In the genomic region with DNA sequence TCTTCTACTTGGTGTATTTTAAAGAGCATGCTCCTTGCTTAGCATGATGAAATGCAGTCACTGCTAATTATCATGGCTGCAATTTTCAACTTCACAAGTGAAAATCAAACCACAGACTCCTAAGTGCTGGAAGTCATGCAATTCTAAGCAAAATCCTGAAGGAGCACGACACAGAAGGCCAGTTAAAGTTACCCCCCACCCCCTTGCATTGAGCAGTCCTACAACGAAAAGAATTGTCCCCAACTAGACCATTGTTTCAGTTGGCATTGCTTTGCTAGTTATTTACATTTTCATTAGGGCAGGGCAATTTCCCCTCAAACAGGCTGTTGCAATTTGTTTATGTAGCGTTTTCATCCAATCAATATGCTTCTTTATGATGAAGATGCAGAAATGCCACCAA, we compare ENCODE assay signal across 19 cellular contexts.
DNase-seq lines count a peak whose midpoint lies in the region; ATAC-seq and TF ChIP-seq lines count a peak whose summit lies in the region.
"Had no signal": no experiment of that assay in that cellular context is flagged by ENCODE, and none has a peak within 500 bp of the region (broad histone marks: within the 10 kb centered on the region; RNA-seq: fewer than 3 reads in every experiment).

No MANE protein-coding gene starts in this region.

- H3K23me2 ChIP-seq in H9 (ENCODE audit: insufficient read length, low read depth, low read length, poor library complexity, severe bottlenecking), result no peaks in the 10 kb centered on the region

- H2BK120ac ChIP-seq in H9 (ENCODE audit: low read depth, low read length, poor library complexity, severe bottlenecking) (no peak overlapping the region), neuronal stem cell (ENCODE audit: low read depth, low read length) (no peak overlapping the region)

- H2AFZ ChIP-seq in H9 (ENCODE audit: low read length) (no peak overlapping the region), neuronal stem cell (ENCODE audit: low read length) (peak overlapping the region; percentile 11)

- H2BK5ac ChIP-seq in H9 (ENCODE audit: insufficient read length, low read length) (no peak overlapping the region), neuronal stem cell (ENCODE audit: low read length) (no peak overlapping the region)

- no peaks in the 10 kb centered on the region; a peak in 1 of 5 replicates for H3K9me3 Mint-ChIP-seq in H9
- 0 out of 2 replicates have a peak, but pooled peaks cover 5% of the 10 kb centered on the region for H3K9me3 Mint-ChIP-seq in WTC11

- no peak overlapping the region for H3K56ac ChIP-seq in H9 (ENCODE audit: insufficient read length, low read depth, low read length)

- H3K4me1 Mint-ChIP-seq in H9, result peaks cover 46 to 49% of the 10 kb centered on the region in 2 experiments
- H3K4me1 Mint-ChIP-seq in WTC11, result peaks cover 49% of the 10 kb centered on the region
- H3K4me1 Mint-ChIP-seq: CD4-positive, CD25-positive, alpha-beta regulatory T cell; CD8-positive, alpha-beta memory T cell had no signal

- no peaks in the 10 kb centered on the region for H3K27me3 Mint-ChIP-seq in H9 (ENCODE audit: low read depth)
- no peaks in the 10 kb centered on the region for H3K27me3 Mint-ChIP-seq in WTC11 (ENCODE audit: low read depth)
- H3K27me3 Mint-ChIP-seq: CD4-positive, CD25-positive, alpha-beta regulatory T cell; CD8-positive, alpha-beta memory T cell had no signal

- H2BK12ac ChIP-seq in H9 (ENCODE audit: insufficient read length, low read depth, low read length), result no peak overlapping the region
- H2BK12ac ChIP-seq in neuronal stem cell (ENCODE audit: low read length), result no peak overlapping the region

- H3K4me2 ChIP-seq in H9 (ENCODE audit: insufficient read depth, insufficient read length, low read length) (no peak overlapping the region), neuronal stem cell (ENCODE audit: insufficient read depth, low read length, poor library complexity, severe bottlenecking) (no peak overlapping the region)

- H3K79me1 ChIP-seq in H9 (ENCODE audit: insufficient read depth, low read depth, low read length, poor library complexity, severe bottlenecking), result no peaks in the 10 kb centered on the region
- H3K79me1 ChIP-seq in neuronal stem cell (ENCODE audit: low read depth, low read length), result no peaks in the 10 kb centered on the region

- H3K79me2 ChIP-seq in H9 (ENCODE audit: insufficient read depth, low read length), result no peaks in the 10 kb centered on the region

- H4K20me1 ChIP-seq in H9 (ENCODE audit: control insufficient read depth, insufficient read depth, insufficient read length), result no peaks in the 10 kb centered on the region

- no peak overlapping the region for H4K8ac ChIP-seq in H9 (replicated peaks; ENCODE audit: insufficient read length, low read depth, low read length)
- H4K8ac ChIP-seq in neuronal stem cell (ENCODE audit: low read depth, low read length), result no peak overlapping the region

- H3K4me1 ChIP-seq in H9 (ENCODE audit: insufficient read depth, low read length) (peaks cover 8% of the 10 kb centered on the region; the same call in 1 of the 2 replicates), iPS-20b (ENCODE audit: insufficient read depth, low read length) (peaks cover 32% of the 10 kb centered on the region), neuronal stem cell (ENCODE audit: control insufficient read depth in 2 of 2, insufficient read depth in 1 of 2, low read depth in 1 of 2, low read length in 2 of 2) (peaks cover 0 to 2% of the 10 kb centered on the region in 2 donors), psoas muscle (no peaks in the 10 kb centered on the region)

- intact Hi-C loops in psoas muscle (cut with DNase I), result no loop called here

- H3K36me3 ChIP-seq in iPS-20b (ENCODE audit: insufficient read depth, low read depth, low read length) (no peaks in the 10 kb centered on the region), neuronal stem cell (replicated peaks in 1 of 2; ENCODE audit: control insufficient read depth in 2 of 2, insufficient read depth in 2 of 2, low read length in 2 of 2) (no peaks in the 10 kb centered on the region), psoas muscle (ENCODE audit: insufficient read depth in 1 of 2, low read depth in 1 of 2) (no peaks in the 10 kb centered on the region)
- H3K36me3 ChIP-seq: BE2C had no signal

- H3K4me3 Mint-ChIP-seq in H9, result no peak overlapping the region
- H3K4me3 Mint-ChIP-seq in WTC11, result no peak overlapping the region
- H3K4me3 Mint-ChIP-seq: CD4-positive, CD25-positive, alpha-beta regulatory T cell; CD8-positive, alpha-beta memory T cell had no signal

- no peaks in the 10 kb centered on the region for H3K27me3 ChIP-seq in H9 (ENCODE audit: insufficient read depth, low read length)
- H3K27me3 ChIP-seq in iPS-20b (ENCODE audit: insufficient read depth, low read length), result no peaks in the 10 kb centered on the region
- H3K27me3 ChIP-seq in neuronal stem cell (ENCODE audit: control insufficient read depth in 3 of 3, insufficient read depth in 3 of 3, low read depth in 1 of 3, low read length in 3 of 3), result no peaks in the 10 kb centered on the region
- H3K27me3 ChIP-seq in psoas muscle (ENCODE audit: insufficient read depth in 3 of 3, low read length in 2 of 3), result no peaks in the 10 kb centered on the region
- H3K27me3 ChIP-seq: BE2C had no signal

- no peak overlapping the region for H2BK20ac ChIP-seq in H9 (ENCODE audit: low read depth, low read length, poor library complexity, severe bottlenecking)

- no CpG with 5 or more reads among the region's 3 CpGs for WGBS in H9 (ENCODE audit: extremely low coverage, insufficient read length, low lambda C conversion rate)
- no CpG with 5 or more reads among the region's 3 CpGs for WGBS in neuronal stem cell (ENCODE audit: extremely low coverage in 2 of 2, insufficient read length in 2 of 2, insufficient replicate concordance in 1 of 2), 2 donors
- WGBS in psoas muscle, 3 donors, result 71 to 76% (median 73%) methylated on average over 3 of the region's 3 CpGs

- ATAC-seq in WTC11 (peak; percentile 55), HG02571 (IDR thresholded peaks at IDR 0.05; ENCODE audit: unreplicated experiment) (no peak), psoas muscle (no peak)
- ATAC-seq: K562 had no signal

- no peak overlapping the region; the same call in 1 of the 2 replicates for H3K14ac ChIP-seq in H9 (ENCODE audit: insufficient read depth, low read length)
- H3K14ac ChIP-seq in neuronal stem cell (ENCODE audit: low read length), result no peak overlapping the region

- TF ChIP-seq CTCF in H9 (conservative IDR thresholded peaks at IDR 0.05) (no peak), WTC11 (IDR thresholded peaks at IDR 0.05) (no peak), psoas muscle (IDR thresholded peaks at IDR 0.05) (no peak)

- H3K4ac ChIP-seq in H9 (ENCODE audit: low read depth, low read length), result no peak overlapping the region
- H3K4ac ChIP-seq in neuronal stem cell (ENCODE audit: low read length), result no peak overlapping the region

- H3K23ac ChIP-seq in H9 (ENCODE audit: insufficient read length, low read depth, low read length), result no peak overlapping the region
- H3K23ac ChIP-seq in neuronal stem cell (ENCODE audit: low read depth, low read length, poor library complexity), result no peak overlapping the region

- H2AK5ac ChIP-seq in H9 (ENCODE audit: insufficient read length, low read length) (no peak overlapping the region), neuronal stem cell (ENCODE audit: low read depth, low read length) (no peak overlapping the region)

- POLR2A ChIA-PET in WTC11 (lab: Charles Lee), result no interaction called here

- H3K36me3 Mint-ChIP-seq in H9 (ENCODE audit: insufficient read depth in 1 of 3, low read depth in 3 of 3), result no peaks in the 10 kb centered on the region; a peak in 2 of 7 replicates
- no peaks in the 10 kb centered on the region for H3K36me3 Mint-ChIP-seq in WTC11
- H3K36me3 Mint-ChIP-seq: CD4-positive, CD25-positive, alpha-beta regulatory T cell; CD8-positive, alpha-beta memory T cell had no signal

- H4K91ac ChIP-seq in H9 (ENCODE audit: insufficient read length, low read depth, low read length) (no peak overlapping the region), neuronal stem cell (ENCODE audit: low read depth, low read length, poor library complexity) (no peak overlapping the region)

- no peak overlapping the region for H3T11ph ChIP-seq in H9 (ENCODE audit: low read length)

- CTCF ChIA-PET in WTC11 (lab: Charles Lee), result no interaction called here

- H3K27ac Mint-ChIP-seq in H9 (peak overlapping the region in 2 of 3 experiments; percentile 65 to 86; a peak in 4 of 7 replicates), WTC11 (no peak overlapping the region)
- H3K27ac Mint-ChIP-seq: CD4-positive, CD25-positive, alpha-beta regulatory T cell; CD8-positive, alpha-beta memory T cell had no signal

- H3K27ac ChIP-seq in H9 (ENCODE audit: insufficient read length, low read depth, low read length), result no peak overlapping the region
- H3K27ac ChIP-seq in iPS-20b (ENCODE audit: low read length), result no peak overlapping the region
- H3K27ac ChIP-seq in neuronal stem cell (replicated peaks; ENCODE audit: low read length), result no peak overlapping the region
- no peak overlapping the region for H3K27ac ChIP-seq in psoas muscle
- H3K27ac ChIP-seq: HL-60 had no signal

- no peak overlapping the region for H3K9ac ChIP-seq in H9 (ENCODE audit: extremely low read depth, insufficient read length, low read length)
- H3K9ac ChIP-seq in iPS-20b (ENCODE audit: low read depth, low read length), result 0 out of 2 replicates have a peak overlapping the region, but pooled peaks have one; percentile 22
- no peak overlapping the region for H3K9ac ChIP-seq in neuronal stem cell (ENCODE audit: low read depth, low read length, poor library complexity)

- H2BK15ac ChIP-seq in H9 (ENCODE audit: low read depth, low read length), result no peak overlapping the region
- no peak overlapping the region for H2BK15ac ChIP-seq in neuronal stem cell (ENCODE audit: low read length)

- H3K4me3 ChIP-seq in iPS-20b (ENCODE audit: low read length) (peak overlapping the region; percentile 38; the same call in 1 of the 2 replicates), neuronal stem cell (ENCODE audit: low read length in 2 of 2) (no peak overlapping the region), psoas muscle (no peak overlapping the region)
- H3K4me3 ChIP-seq: K562 had no signal

- DNase-seq in H9 (no peak), WTC11 (ENCODE audit: low spot score) (no peak), neuronal stem cell (ENCODE audit: low spot score) (no peak), NK-92 (lab: John Stamatoyannopoulos, UW; ENCODE audit: unreplicated experiment) (no peak), psoas muscle (no peak), RKO (ENCODE audit: low spot score) (no peak)
- DNase-seq: ACHN; BE2C; C1 segment of cervical spinal cord; CD4-positive, CD25-positive, alpha-beta regulatory T cell; CD8-positive, alpha-beta memory T cell; COR-L47; DMS79; GDM1; GOT3 had no signal

- no peaks in the 10 kb centered on the region for H3K9me3 ChIP-seq in H9 (ENCODE audit: control insufficient read depth, low read depth, low read length)
- no peaks in the 10 kb centered on the region for H3K9me3 ChIP-seq in iPS-20b (ENCODE audit: insufficient read depth, low read depth, low read length)
- H3K9me3 ChIP-seq in neuronal stem cell (replicated peaks in 1 of 2; ENCODE audit: control insufficient read depth in 2 of 2, insufficient read depth in 1 of 2, low read depth in 1 of 2, low read length in 2 of 2), result no peaks in the 10 kb centered on the region
- no peaks in the 10 kb centered on the region for H3K9me3 ChIP-seq in psoas muscle
- H3K9me3 ChIP-seq: BE2C had no signal

- H4K5ac ChIP-seq in H9 (ENCODE audit: insufficient read length, low read depth, low read length), result no peak overlapping the region

- H3K18ac ChIP-seq in H9 (ENCODE audit: insufficient read length, low read depth, low read length) (no peak overlapping the region), neuronal stem cell (ENCODE audit: low read length) (no peak overlapping the region)
